ENCODE assay signal across 8 cellular contexts in the genomic region with DNA sequence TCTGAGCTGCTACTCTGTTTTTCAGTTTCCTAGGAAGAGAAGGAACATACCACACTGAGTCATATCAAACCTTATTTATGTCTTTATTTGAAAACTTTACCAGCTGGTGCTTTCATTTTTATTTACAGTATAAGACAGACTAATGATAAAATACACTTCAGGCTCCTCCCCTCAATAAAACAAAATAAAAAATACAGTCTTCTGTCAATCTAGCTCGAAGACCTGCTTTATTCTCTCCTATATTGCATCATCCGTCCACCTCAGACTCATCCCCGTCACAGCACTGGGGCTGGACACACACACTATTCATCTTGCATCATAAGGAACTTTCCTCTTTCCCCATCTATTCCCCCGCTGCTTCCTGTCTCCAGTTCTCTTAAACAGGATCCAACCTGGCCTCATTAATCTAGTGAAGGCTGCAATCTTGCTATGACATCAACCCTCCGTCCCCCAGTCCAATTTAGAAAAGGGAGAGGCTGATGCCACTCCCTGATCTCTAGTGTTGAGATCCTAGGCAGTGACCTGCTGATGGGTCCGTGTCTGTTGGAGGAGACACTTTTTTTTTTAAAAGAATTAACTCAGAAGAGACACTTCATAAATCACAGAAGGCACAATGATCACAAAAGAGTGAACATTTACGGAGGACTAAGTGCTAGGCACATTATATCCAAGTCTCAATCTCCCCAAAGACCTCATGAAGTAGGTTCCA. TPM values are rescaled to one million over a fixed set of nuclear protein-coding genes. Genes with fewer than 3 reads are reported as not detected.
DNase-seq lines count a peak whose midpoint lies in the region; ATAC-seq and TF ChIP-seq lines count a peak whose summit lies in the region.

No MANE protein-coding gene starts in this region.

- peaks cover 57% of the 10 kb centered on the region for H3K4me1 Mint-ChIP-seq in activated T-helper 1 cell treated with anti-CD3 and anti-CD28 coated beads, Interleukin-12 subunit alpha, Interleukin-12 subunit beta, Interleukin-2, Interleukin-4 antibody, amounts not matched to agents 30 ng/mL and 10 ng/mL and 1 ng/mL, durations not matched to agents 14 hours and 24 hours and 36 hours (ENCODE audit: low read depth)

- no peaks in the 10 kb centered on the region for H3K9me3 Mint-ChIP-seq in activated T-helper 1 cell treated with anti-CD3 and anti-CD28 coated beads, Interleukin-12 subunit alpha, Interleukin-12 subunit beta, Interleukin-2, Interleukin-4 antibody, amounts not matched to agents 30 ng/mL and 10 ng/mL and 1 ng/mL, durations not matched to agents 14 hours and 24 hours and 36 hours

- peak overlapping the region; percentile 98 for H3K27ac Mint-ChIP-seq in activated T-helper 1 cell treated with anti-CD3 and anti-CD28 coated beads, Interleukin-12 subunit alpha, Interleukin-12 subunit beta, Interleukin-2, Interleukin-4 antibody, amounts not matched to agents 30 ng/mL and 10 ng/mL and 1 ng/mL, durations not matched to agents 14 hours and 24 hours and 36 hours

- no peak for TF ChIP-seq CTCF in foreskin keratinocyte (conservative IDR thresholded peaks at IDR 0.05)

- peaks cover 2% of the 10 kb centered on the region for H3K27me3 Mint-ChIP-seq in activated T-helper 1 cell treated with anti-CD3 and anti-CD28 coated beads, Interleukin-12 subunit alpha, Interleukin-12 subunit beta, Interleukin-2, Interleukin-4 antibody, amounts not matched to agents 30 ng/mL and 10 ng/mL and 1 ng/mL, durations not matched to agents 14 hours and 24 hours and 36 hours (ENCODE audit: insufficient read depth)

- ATAC-seq in Right ventricle myocardium inferior (peak; percentile 27), foreskin keratinocyte (peak; percentile 65), HG02981 (IDR thresholded peaks at IDR 0.05; ENCODE audit: unreplicated experiment) (no peak), HG03097 (IDR thresholded peaks at IDR 0.05; ENCODE audit: low FRiP score, unreplicated experiment) (no peak)

- intact Hi-C loops in Right ventricle myocardium inferior (cut with DNase I): loop anchor here (2.0 kb wide), 1 partner anchor 26 kb away; a partner anchor contains a TSS
- intact Hi-C loops in cardiac septum (cut with DNase I): no loop called here
- intact Hi-C loops in activated T-helper 1 cell treated with anti-CD3 and anti-CD28 coated beads, Interleukin-12 subunit alpha, Interleukin-12 subunit beta, Interleukin-2, Interleukin-4 antibody, amounts not matched to agents 30 ng/mL and 10 ng/mL and 1 ng/mL, durations not matched to agents 14 hours and 24 hours and 36 hours (cut with micrococcal nuclease): loop anchor here (1.0 to 10.0 kb wide), 8 partner anchors 12 to 394 kb away; a partner anchor contains a TSS

- peaks cover 12% of the 10 kb centered on the region for H3K4me1 ChIP-seq in foreskin keratinocyte

- H3K4me3 Mint-ChIP-seq in activated T-helper 1 cell treated with anti-CD3 and anti-CD28 coated beads, Interleukin-12 subunit alpha, Interleukin-12 subunit beta, Interleukin-2, Interleukin-4 antibody, amounts not matched to agents 30 ng/mL and 10 ng/mL and 1 ng/mL, durations not matched to agents 14 hours and 24 hours and 36 hours: peak overlapping the region; percentile 96

- no peak for DNase-seq in Right ventricle myocardium inferior (ENCODE audit: missing footprints)
- DNase-seq in cardiac septum (ENCODE audit: low spot score): no peak
- peak; percentile 57 for DNase-seq in NCI-H146 (lab: John Stamatoyannopoulos, UW)
- no peak for DNase-seq in activated T-helper 1 cell treated with anti-CD3 and anti-CD28 coated beads, Interleukin-12 subunit alpha, Interleukin-12 subunit beta, Interleukin-2, Interleukin-4 antibody, amounts not matched to agents 30 ng/mL and 10 ng/mL and 1 ng/mL, durations not matched to agents 14 hours and 24 hours and 36 hours (ENCODE audit: low spot score)
- peak; percentile 76 to 85 for DNase-seq in foreskin keratinocyte
- DNase-seq in non-pigmented ciliary epithelial cell (ENCODE audit: low read depth): peak; percentile 62

- H3K27ac ChIP-seq in foreskin keratinocyte: peak overlapping the region; percentile 97

- peaks cover 48% of the 10 kb centered on the region for H3K36me3 Mint-ChIP-seq in activated T-helper 1 cell treated with anti-CD3 and anti-CD28 coated beads, Interleukin-12 subunit alpha, Interleukin-12 subunit beta, Interleukin-2, Interleukin-4 antibody, amounts not matched to agents 30 ng/mL and 10 ng/mL and 1 ng/mL, durations not matched to agents 14 hours and 24 hours and 36 hours (ENCODE audit: low read depth)

- no peaks in the 10 kb centered on the region for H3K27me3 ChIP-seq in foreskin keratinocyte

RNA-seq across cellular contexts. Expression of a gene that starts 1.1 kb away (rescaled TPM):
- total RNA-seq in Right ventricle myocardium inferior: 71.8 TPM
- total RNA-seq in cardiac septum: 81.2 TPM
- 177 and 181 TPM in 2 replicates for total RNA-seq in activated T-helper 1 cell treated with anti-CD3 and anti-CD28 coated beads, Interleukin-12 subunit alpha, Interleukin-12 subunit beta, Interleukin-2, Interleukin-4 antibody, amounts not matched to agents 30 ng/mL and 10 ng/mL and 1 ng/mL, durations not matched to agents 14 hours and 24 hours and 36 hours
- 107 and 139 TPM in 2 replicates for total RNA-seq in foreskin keratinocyte
- polyA plus RNA-seq in foreskin keratinocyte: 88.5 and 106 TPM in 2 replicates

RNA-seq across cellular contexts. Expression of a gene that starts 26.8 kb away (rescaled TPM):
- 11.4 TPM for total RNA-seq in Right ventricle myocardium inferior
- total RNA-seq in cardiac septum: 12.3 TPM
- 46.4 and 52.8 TPM in 2 replicates for total RNA-seq in activated T-helper 1 cell treated with anti-CD3 and anti-CD28 coated beads, Interleukin-12 subunit alpha, Interleukin-12 subunit beta, Interleukin-2, Interleukin-4 antibody, amounts not matched to agents 30 ng/mL and 10 ng/mL and 1 ng/mL, durations not matched to agents 14 hours and 24 hours and 36 hours
- total RNA-seq in foreskin keratinocyte: 12.6 and 15.4 TPM in 2 replicates
- 4.5 and 6.2 TPM in 2 replicates for polyA plus RNA-seq in foreskin keratinocyte

RNA-seq across cellular contexts. Expression of a gene that starts 57.4 kb away (rescaled TPM):
- total RNA-seq in Right ventricle myocardium inferior (9.6 TPM), cardiac septum (10.0 TPM), foreskin keratinocyte (9.3 and 12.0 TPM in 2 replicates)
- total RNA-seq in activated T-helper 1 cell treated with anti-CD3 and anti-CD28 coated beads, Interleukin-12 subunit alpha, Interleukin-12 subunit beta, Interleukin-2, Interleukin-4 antibody, amounts not matched to agents 30 ng/mL and 10 ng/mL and 1 ng/mL, durations not matched to agents 14 hours and 24 hours and 36 hours: 16.6 and 18.0 TPM in 2 replicates
- 13.8 and 14.4 TPM in 2 replicates for polyA plus RNA-seq in foreskin keratinocyte

RNA-seq across cellular contexts. Expression of a gene that starts 57.7 kb away (rescaled TPM):
- total RNA-seq in Right ventricle myocardium inferior (1.9 TPM), cardiac septum (2.2 TPM), foreskin keratinocyte (22.4 and 22.5 TPM in 2 replicates)
- total RNA-seq in activated T-helper 1 cell treated with anti-CD3 and anti-CD28 coated beads, Interleukin-12 subunit alpha, Interleukin-12 subunit beta, Interleukin-2, Interleukin-4 antibody, amounts not matched to agents 30 ng/mL and 10 ng/mL and 1 ng/mL, durations not matched to agents 14 hours and 24 hours and 36 hours: 31.4 and 35.0 TPM in 2 replicates
- polyA plus RNA-seq in foreskin keratinocyte: 20.4 and 25.2 TPM in 2 replicates

Comparison
In these comparisons a context has a peak if more than half of its experiments do, and no peak if none do; other contexts are left out.
1. ATAC-seq: peak in Right ventricle myocardium inferior (single experiment) and foreskin keratinocyte (single experiment); none in HG02981 (single experiment) and HG03097 (single experiment).
2. DNase-seq: peak in NCI-H146 (single experiment), foreskin keratinocyte (2 of 2) and non-pigmented ciliary epithelial cell (single experiment); none in Right ventricle myocardium inferior (single experiment), cardiac septum (single experiment) and activated T-helper 1 cell treated with anti-CD3 and anti-CD28 coated beads, Interleukin-12 subunit alpha, Interleukin-12 subunit beta, Interleukin-2, Interleukin-4 antibody, amounts not matched to agents 30 ng/mL and 10 ng/mL and 1 ng/mL, durations not matched to agents 14 hours and 24 hours and 36 hours (single experiment).